Comparison of ENCODE assay signal across 15 cellular contexts in genomic region chr3:73433079-73433478, GRCh38.
"Had no signal": no experiment of that assay in that cellular context is flagged by ENCODE, and none has a peak within 500 bp of the region (broad histone marks: within the 10 kb centered on the region; RNA-seq: fewer than 3 reads in every experiment).

No MANE protein-coding gene starts in this region.

- H3K27ac ChIP-seq: body of pancreas, gastrocnemius medialis, left lung, neural progenitor cell, pancreas, right atrium auricular region had no signal

- H3K9ac ChIP-seq: neural progenitor cell had no signal

- H3K4me3 ChIP-seq: body of pancreas, gastrocnemius medialis, left lung, neural progenitor cell, pancreas, right atrium auricular region, smooth muscle cell, transverse colon had no signal

- H3K4me2 ChIP-seq: neural progenitor cell, smooth muscle cell had no signal

- DNase-seq: activated CD4-positive, CD25-positive, alpha-beta regulatory T cell treated with anti-CD3 and anti-CD28 coated beads, Interleukin-2, amount 50 U/mL, for 72 hours; activated CD8-positive, alpha-beta memory T cell treated with anti-CD3 and anti-CD28 coated beads, Interleukin-2, amount 10 ng/mL, durations not matched to agents 7 days and 5 days; activated effector memory CD4-positive, alpha-beta T cell treated with Interleukin-2 at 50 U/mL for 16 hours; activated T-cell treated with anti-CD3 and anti-CD28 coated beads, Interleukin-2, amount 50 U/mL, for 24 hours; cerebellar nuclear complex; gastrocnemius medialis; left lung; pancreas; transverse colon had no signal

- H3K36me3 ChIP-seq: gastrocnemius medialis, left lung, neural progenitor cell, pancreas, right atrium auricular region, transverse colon had no signal

- H3K4me3 Mint-ChIP-seq: activated CD8-positive, alpha-beta memory T cell treated with anti-CD3 and anti-CD28 coated beads, Interleukin-2, amount 10 ng/mL, durations not matched to agents 7 days and 5 days; activated naive CD4-positive, alpha-beta T cell treated with anti-CD3 and anti-CD28 coated beads, Interleukin-2, amount 50 U/mL, for 24 hours; activated T-cell treated with anti-CD3 and anti-CD28 coated beads, Interleukin-2, amount 50 U/mL, for 24 hours; neural progenitor cell; T-helper 2 cell treated with Interferon-gamma antibody and Interleukin-4, amounts not matched to agents 5 μg/mL and 100 μg/mL, for 36 hours had no signal

- H3K4me1 Mint-ChIP-seq: activated CD8-positive, alpha-beta memory T cell treated with anti-CD3 and anti-CD28 coated beads, Interleukin-2, amount 10 ng/mL, durations not matched to agents 7 days and 5 days; activated naive CD4-positive, alpha-beta T cell treated with anti-CD3 and anti-CD28 coated beads, Interleukin-2, amount 50 U/mL, for 24 hours had no signal

- H3K27me3 ChIP-seq: body of pancreas, gastrocnemius medialis, neural progenitor cell, pancreas, right atrium auricular region, transverse colon had no signal

- H3K4me1 ChIP-seq: left lung, pancreas had no signal

- ATAC-seq: activated CD8-positive, alpha-beta memory T cell treated with anti-CD3 and anti-CD28 coated beads, Interleukin-2, amount 10 ng/mL, durations not matched to agents 7 days and 5 days; body of pancreas had no signal

- H3K9me3 ChIP-seq: body of pancreas, gastrocnemius medialis, left lung, pancreas, right atrium auricular region, transverse colon had no signal

- H3K27ac Mint-ChIP-seq: activated CD8-positive, alpha-beta memory T cell treated with anti-CD3 and anti-CD28 coated beads, Interleukin-2, amount 10 ng/mL, durations not matched to agents 7 days and 5 days; activated naive CD4-positive, alpha-beta T cell treated with anti-CD3 and anti-CD28 coated beads, Interleukin-2, amount 50 U/mL, for 24 hours; activated T-cell treated with anti-CD3 and anti-CD28 coated beads, Interleukin-2, amount 50 U/mL, for 24 hours; neural progenitor cell; T-helper 2 cell treated with Interferon-gamma antibody and Interleukin-4, amounts not matched to agents 5 μg/mL and 100 μg/mL, for 36 hours had no signal

- H3K36me3 Mint-ChIP-seq: activated CD8-positive, alpha-beta memory T cell treated with anti-CD3 and anti-CD28 coated beads, Interleukin-2, amount 10 ng/mL, durations not matched to agents 7 days and 5 days; activated naive CD4-positive, alpha-beta T cell treated with anti-CD3 and anti-CD28 coated beads, Interleukin-2, amount 50 U/mL, for 24 hours; neural progenitor cell had no signal

- H3K9me3 Mint-ChIP-seq: activated naive CD4-positive, alpha-beta T cell treated with anti-CD3 and anti-CD28 coated beads, Interleukin-2, amount 50 U/mL, for 24 hours; activated T-cell treated with anti-CD3 and anti-CD28 coated beads, Interleukin-2, amount 50 U/mL, for 24 hours; neural progenitor cell; T-helper 2 cell treated with Interferon-gamma antibody and Interleukin-4, amounts not matched to agents 5 μg/mL and 100 μg/mL, for 36 hours had no signal
